10 cellular contexts compared by ENCODE assay signal in genomic region chr6:26552640-26553189, GRCh38. TPM values are rescaled to one million over a fixed set of nuclear protein-coding genes. Genes with fewer than 3 reads are reported as not detected.
DNase-seq lines count a peak whose midpoint lies in the region; TF ChIP-seq lines count a peak whose summit lies in the region.
"Had no signal": no experiment of that assay in that cellular context is flagged by ENCODE, and none has a peak within 500 bp of the region (broad histone marks: within the 10 kb centered on the region; RNA-seq: fewer than 3 reads in every experiment).

No MANE protein-coding gene starts in this region.

- peaks cover 6% of the 10 kb centered on the region for H3K27me3 Mint-ChIP-seq in endothelial cell (ENCODE audit: unreplicated experiment)

- H3K27ac Mint-ChIP-seq in endothelial cell (ENCODE audit: unreplicated experiment): no peak overlapping the region

- no peaks in the 10 kb centered on the region for H3K9me3 Mint-ChIP-seq in endothelial cell (ENCODE audit: unreplicated experiment)

- peak overlapping the region; percentile 82 for H2AFZ ChIP-seq in neuronal stem cell (ENCODE audit: low read length)

- H3K36me3 ChIP-seq in BLaER1: 0 out of 2 replicates have a peak, but pooled peaks cover 1% of the 10 kb centered on the region
- H3K36me3 ChIP-seq in KOPT-K1 (ENCODE audit: insufficient read depth, low read length): peaks cover 5% of the 10 kb centered on the region; the same call in 1 of the 2 replicates
- H3K36me3 ChIP-seq in effector memory CD4-positive, alpha-beta T cell (ENCODE audit: control insufficient read depth, insufficient read depth, low read length): no peaks in the 10 kb centered on the region
- H3K36me3 ChIP-seq in neuronal stem cell (replicated peaks in 1 of 2; ENCODE audit: control insufficient read depth in 2 of 2, insufficient read depth in 2 of 2, low read length in 2 of 2): no peaks in the 10 kb centered on the region

- H4K91ac ChIP-seq in neuronal stem cell (ENCODE audit: low read depth, low read length, poor library complexity): no peak overlapping the region

- H3K79me1 ChIP-seq in neuronal stem cell (ENCODE audit: low read depth, low read length): no peaks in the 10 kb centered on the region

- H3K9ac ChIP-seq in BLaER1 (peak overlapping the region; percentile 77), neuronal stem cell (ENCODE audit: low read depth, low read length, poor library complexity) (no peak overlapping the region)

- no peak overlapping the region for H2BK5ac ChIP-seq in neuronal stem cell (ENCODE audit: low read length)

- no peaks in the 10 kb centered on the region for H4K20me1 ChIP-seq in BLaER1

- no peaks in the 10 kb centered on the region for H3K36me3 Mint-ChIP-seq in endothelial cell (ENCODE audit: low read depth, unreplicated experiment)

- H2BK15ac ChIP-seq in neuronal stem cell (ENCODE audit: low read length): no peak overlapping the region

- H3K23ac ChIP-seq in neuronal stem cell (ENCODE audit: low read depth, low read length, poor library complexity): no peak overlapping the region

- H3K4me2 ChIP-seq in BLaER1: peak overlapping the region; percentile 82
- H3K4me2 ChIP-seq in neuronal stem cell (ENCODE audit: insufficient read depth, low read length, poor library complexity, severe bottlenecking): peak overlapping the region; percentile 19

- no peaks in the 10 kb centered on the region for H3K9me3 ChIP-seq in BLaER1
- no peaks in the 10 kb centered on the region for H3K9me3 ChIP-seq in KOPT-K1 (ENCODE audit: insufficient read depth, low read length, poor library complexity, severe bottlenecking)
- H3K9me3 ChIP-seq in effector memory CD4-positive, alpha-beta T cell (ENCODE audit: control insufficient read depth, low read length): no peaks in the 10 kb centered on the region
- no peaks in the 10 kb centered on the region for H3K9me3 ChIP-seq in neuronal stem cell (replicated peaks in 1 of 2; ENCODE audit: control insufficient read depth in 2 of 2, insufficient read depth in 1 of 2, low read depth in 1 of 2, low read length in 2 of 2)

- H2BK120ac ChIP-seq in neuronal stem cell (ENCODE audit: low read depth, low read length): no peak overlapping the region

- H3K4me3 ChIP-seq in BLaER1 (peak overlapping the region; percentile 77), neuronal stem cell (ENCODE audit: low read length in 2 of 2) (peak overlapping the region; percentile 54 to 83)
- H3K4me3 ChIP-seq in effector memory CD4-positive, alpha-beta T cell (ENCODE audit: insufficient read depth, low read depth, low read length, poor library complexity, severe bottlenecking): peak overlapping the region; percentile 48

- H3K18ac ChIP-seq in neuronal stem cell (ENCODE audit: low read length): no peak overlapping the region

- H3K14ac ChIP-seq in neuronal stem cell (ENCODE audit: low read length): no peak overlapping the region

- no peak overlapping the region for H3K4me3 Mint-ChIP-seq in endothelial cell (ENCODE audit: unreplicated experiment)

- H3K4ac ChIP-seq in neuronal stem cell (ENCODE audit: low read length): no peak overlapping the region

- H4K8ac ChIP-seq in neuronal stem cell (ENCODE audit: low read depth, low read length): no peak overlapping the region

- TF ChIP-seq CTCF in endothelial cell (IDR thresholded peaks at IDR 0.05; ENCODE audit: unreplicated experiment): no peak

- H2BK12ac ChIP-seq in neuronal stem cell (ENCODE audit: low read length): no peak overlapping the region

- H3K4me1 Mint-ChIP-seq in endothelial cell (ENCODE audit: unreplicated experiment): peaks cover 15% of the 10 kb centered on the region

- H3K27me3 ChIP-seq in BLaER1 (no peaks in the 10 kb centered on the region), neuronal stem cell (ENCODE audit: control insufficient read depth in 3 of 3, insufficient read depth in 3 of 3, low read depth in 1 of 3, low read length in 3 of 3) (no peaks in the 10 kb centered on the region)
- H3K27me3 ChIP-seq in effector memory CD4-positive, alpha-beta T cell (replicated peaks; ENCODE audit: control insufficient read depth, insufficient read depth, low read length, poor library complexity, severe bottlenecking): no peaks in the 10 kb centered on the region

- no peak for DNase-seq in effector memory CD4-positive, alpha-beta T cell
- DNase-seq in neuronal stem cell (ENCODE audit: low spot score) (no peak), NCI-H1417 (lab: John Stamatoyannopoulos, UW) (no peak), SW480 (ENCODE audit: low spot score) (no peak), GOT3 (lab: John Stamatoyannopoulos, UW) (no peak), endothelial cell (ENCODE audit: low spot score) (no peak)

- no peak overlapping the region for H3K27ac ChIP-seq in BLaER1
- peak overlapping the region; percentile 41 for H3K27ac ChIP-seq in KOPT-K1 (ENCODE audit: low read depth, low read length, poor library complexity, severe bottlenecking)
- peak overlapping the region; percentile 36 for H3K27ac ChIP-seq in effector memory CD4-positive, alpha-beta T cell (ENCODE audit: insufficient read depth, low read length, poor library complexity, severe bottlenecking)
- no peak overlapping the region for H3K27ac ChIP-seq in neuronal stem cell (replicated peaks; ENCODE audit: low read length)

- H3K4me1 ChIP-seq in BLaER1 (peaks cover 28% of the 10 kb centered on the region), neuronal stem cell (ENCODE audit: control insufficient read depth in 2 of 2, insufficient read depth in 1 of 2, low read depth in 1 of 2, low read length in 2 of 2) (peaks cover 0 to 3% of the 10 kb centered on the region in 2 donors)
- peaks cover 3% of the 10 kb centered on the region for H3K4me1 ChIP-seq in effector memory CD4-positive, alpha-beta T cell (ENCODE audit: control insufficient read depth, insufficient read depth, low read length, poor library complexity, severe bottlenecking)

- 100% methylated on average over 1 of the region's 11 CpGs; no CpG with 5 or more reads in 1 of the 2 donors for WGBS in neuronal stem cell (ENCODE audit: extremely low coverage in 2 of 2, insufficient read length in 2 of 2, insufficient replicate concordance in 1 of 2), 2 donors

- no peak overlapping the region for H2AK5ac ChIP-seq in neuronal stem cell (ENCODE audit: low read depth, low read length)

RNA-seq across cellular contexts. Expression of gene HMGN4, which starts 14.5 kb away (rescaled TPM):
- 47.8 TPM for polyA plus RNA-seq in neuronal stem cell (2013, experiment 1 of 2)
- 44.3 TPM for polyA plus RNA-seq in neuronal stem cell (2013, experiment 2 of 2)
- 27.2 TPM for total RNA-seq in endothelial cell (ENCODE audit: unreplicated experiment)

RNA-seq across cellular contexts. Expression of gene ABT1, which starts 44.0 kb away (rescaled TPM):
- 18.0 TPM for polyA plus RNA-seq in neuronal stem cell (2013, experiment 1 of 2)
- 16.9 TPM for polyA plus RNA-seq in neuronal stem cell (2013, experiment 2 of 2)
- total RNA-seq in endothelial cell (ENCODE audit: unreplicated experiment): 20.4 TPM

RNA-seq across cellular contexts. Expression of gene BTN1A1, which starts 52.6 kb away (rescaled TPM):
- polyA plus RNA-seq in neuronal stem cell (2013, experiment 1 of 2): 0.04 TPM
- polyA plus RNA-seq in neuronal stem cell (2013, experiment 2 of 2): 0.04 TPM
- total RNA-seq in endothelial cell (ENCODE audit: unreplicated experiment): 1.4 TPM
- total RNA-seq: dermis microvascular lymphatic vessel endothelial cell, pulmonary artery endothelial cell had no signal

Comparison
In these comparisons a context has a peak if more than half of its experiments do, and no peak if none do; other contexts are left out.
1. H3K27ac ChIP-seq: peak in KOPT-K1 (single experiment) and effector memory CD4-positive, alpha-beta T cell (single experiment); none in BLaER1 (single experiment) and neuronal stem cell (single experiment).
2. Peak in every context shown above with its lines, with median percentiles within 50 percentile points of each other: H3K4me3 ChIP-seq.